In the genomic region with DNA sequence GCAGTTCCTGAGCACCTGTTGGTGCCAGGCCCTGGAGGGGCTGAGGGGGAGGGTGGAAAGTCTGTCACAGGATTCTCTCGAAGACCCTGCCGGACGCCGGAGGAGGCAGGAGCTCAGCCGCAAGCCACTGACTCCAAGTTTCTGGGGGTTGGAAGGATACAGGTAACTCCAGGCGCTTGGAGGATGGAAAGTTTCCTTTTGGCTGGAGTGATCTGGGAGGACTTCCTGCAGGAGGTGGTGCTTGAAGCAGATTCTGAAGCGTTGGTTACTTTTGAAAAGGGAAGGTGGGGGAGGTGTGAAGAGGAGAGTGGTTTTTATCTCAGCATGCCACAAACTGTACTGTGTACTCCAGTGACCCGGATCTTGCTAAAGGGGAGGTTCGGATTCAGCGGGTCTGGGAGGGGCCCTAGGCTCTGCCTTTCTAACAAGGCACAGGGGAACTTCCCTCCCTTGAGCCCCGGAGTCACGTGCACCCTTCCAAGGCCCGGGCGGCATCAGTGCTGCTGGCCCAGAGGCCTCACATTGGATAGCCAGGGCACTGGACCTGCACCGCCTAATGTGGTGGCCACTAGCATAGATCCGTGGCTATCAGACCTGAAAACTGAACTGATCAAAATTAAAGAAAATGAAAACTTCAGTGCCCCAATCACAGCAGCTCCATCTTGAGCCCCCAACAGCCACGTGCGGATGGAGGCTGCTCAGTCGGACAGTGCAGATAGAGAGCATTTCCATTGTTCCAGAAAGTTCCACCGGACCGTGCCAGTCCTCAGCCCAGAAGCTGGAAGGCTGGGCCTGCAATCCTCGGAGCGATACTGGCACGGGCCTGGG, we compare ENCODE assay signal across 8 cellular contexts. TPM values are rescaled to one million over a fixed set of nuclear protein-coding genes. Genes with fewer than 3 reads are reported as not detected.
DNase-seq lines count a peak whose midpoint lies in the region; ATAC-seq, FAIRE-seq and TF ChIP-seq lines count a peak whose summit lies in the region.

No MANE protein-coding gene starts in this region.

- H3K4me3 ChIP-seq in right atrium auricular region, result no peak overlapping the region
- no peak overlapping the region for H3K4me3 ChIP-seq in osteoblast (ENCODE audit: insufficient read depth, low read length)
- H3K4me3 ChIP-seq in small intestine (ENCODE audit: low read depth in 1 of 2, low read length in 2 of 2), result peak overlapping the region in 1 of 2 donors; percentile 3

- no peak for TF ChIP-seq CTCF in right atrium auricular region (IDR thresholded peaks at IDR 0.05)
- TF ChIP-seq CTCF in osteoblast (IDR thresholded peaks at IDR 0.05; ENCODE audit: extremely low read depth, low read depth, low read length), result no peak

- FAIRE-seq in RCC 7860 (lab: Jason Lieb, UNC) (no peak), small intestine (lab: Jason Lieb, UNC) (no peak)

- ATAC-seq in Right ventricle myocardium superior (ENCODE audit: poor library complexity) (peak; percentile 47), HG03571 (IDR thresholded peaks at IDR 0.05; ENCODE audit: unreplicated experiment) (peak; percentile 38)

- peaks cover 98% of the 10 kb centered on the region for H3K79me2 ChIP-seq in osteoblast (ENCODE audit: insufficient read depth, low read length)

- no peak overlapping the region for H3K4me2 ChIP-seq in osteoblast (ENCODE audit: insufficient read depth, low read length)

- H3K36me3 ChIP-seq in right atrium auricular region (no peaks in the 10 kb centered on the region), osteoblast (ENCODE audit: insufficient read depth, low read length) (no peaks in the 10 kb centered on the region), small intestine (ENCODE audit: control insufficient read depth in 2 of 2, insufficient read depth in 2 of 2, low read length in 2 of 2) (no peaks in the 10 kb centered on the region)

- H3K9me3 ChIP-seq in right atrium auricular region, result no peaks in the 10 kb centered on the region
- no peaks in the 10 kb centered on the region for H3K9me3 ChIP-seq in osteoblast (ENCODE audit: low read depth, low read length)
- H3K9me3 ChIP-seq in small intestine (ENCODE audit: control insufficient read depth, low read depth), result no peaks in the 10 kb centered on the region

- DNase-seq in Right ventricle myocardium superior (peak; percentile 74), right atrium auricular region (ENCODE audit: low spot score) (no peak), activated gamma-delta T cell (lab: John Stamatoyannopoulos, UW) (peak; percentile 27), osteoblast (ENCODE audit: insufficient read length, low spot score, missing footprints) (no peak), HK-2 (ENCODE audit: unreplicated experiment) (no peak), RCC 7860 (ENCODE audit: low spot score) (no peak), small intestine (no peak)

- no peaks in the 10 kb centered on the region for H3K27me3 ChIP-seq in right atrium auricular region
- H3K27me3 ChIP-seq in osteoblast (ENCODE audit: insufficient read depth, low read length), result no peaks in the 10 kb centered on the region
- H3K27me3 ChIP-seq in small intestine (ENCODE audit: control insufficient read depth in 2 of 2, insufficient read depth in 2 of 2, low read length in 2 of 2), result no peaks in the 10 kb centered on the region

- H4K20me1 ChIP-seq in osteoblast (ENCODE audit: insufficient read depth, low read length), result peaks cover 91% of the 10 kb centered on the region

- H3K4me1 ChIP-seq in right atrium auricular region (peaks cover 0 to 58% of the 10 kb centered on the region in 2 donors), osteoblast (ENCODE audit: insufficient read depth, low read length) (peaks cover 30% of the 10 kb centered on the region), small intestine (ENCODE audit: control insufficient read depth in 2 of 2, insufficient read depth in 1 of 2, low read depth in 1 of 2, low read length in 1 of 2) (peaks cover 13 to 19% of the 10 kb centered on the region in 2 donors)

- intact Hi-C loops in Right ventricle myocardium superior (cut with DNase I), result no loop called here

- H2AFZ ChIP-seq in osteoblast (ENCODE audit: low read length), result no peak overlapping the region

- 68 to 78% (median 77%) methylated on average over 24 of the region's 24 CpGs for WGBS in small intestine, 3 donors

- H3K27ac ChIP-seq in right atrium auricular region, result no peak overlapping the region
- peak overlapping the region; percentile 62 for H3K27ac ChIP-seq in osteoblast (ENCODE audit: low read depth, low read length)
- peak overlapping the region in 1 of 2 donors; percentile 82 for H3K27ac ChIP-seq in small intestine (ENCODE audit: low read depth in 1 of 2, low read length in 1 of 2)

RNA-seq across cellular contexts. Expression of a gene that starts 42.2 kb away (rescaled TPM):
- total RNA-seq in Right ventricle myocardium superior (30.3 TPM), right atrium auricular region (10 to 100 TPM; 37.1 to 55.7 TPM), osteoblast (49.6 and 55.7 TPM in 2 replicates)
- polyA plus RNA-seq in small intestine, result 10 to 100 TPM in 1 of 3 donors, 1 to 10 TPM in 2; 9.2 to 25.6 (median 9.8) TPM

Comparison
In these comparisons a context has a peak if more than half of its experiments do, and no peak if none do; other contexts are left out.
1. DNase-seq: peak in Right ventricle myocardium superior (single experiment) and activated gamma-delta T cell (single experiment); none in right atrium auricular region (single experiment), osteoblast (single experiment), HK-2 (single experiment), RCC 7860 (single experiment) and small intestine (single experiment).